ENCODE assay signal across 8 cellular contexts in genomic region chr1:160101037-160101716, GRCh38. TPM values are rescaled to one million over a fixed set of nuclear protein-coding genes. Genes with fewer than 3 reads are reported as not detected.
A peak's percentile ranks its signal among the peaks of the same experiment; 100 is the strongest.
DNase-seq lines count a peak whose midpoint lies in the region; ATAC-seq and TF ChIP-seq lines count a peak whose summit lies in the region.

No MANE protein-coding gene starts in this region.

- no peaks in the 10 kb centered on the region for H3K9me3 Mint-ChIP-seq in immature natural killer cell

- in situ Hi-C loops in brain microvascular endothelial cell (cut with HindIII; ENCODE audit: low pct_ligation_motif_present, low sequenced_read_pairs), result no loop called here

- no peak for ATAC-seq in HG03354 (IDR thresholded peaks at IDR 0.05; ENCODE audit: poor library complexity, severe bottlenecking, unreplicated experiment)

- H3K27ac ChIP-seq in VCaP, result peak overlapping the region; percentile 66
- H3K27ac ChIP-seq in brain microvascular endothelial cell, result no peak overlapping the region

- peaks cover 44 to 46% of the 10 kb centered on the region in 2 donors for H3K4me1 Mint-ChIP-seq in immature natural killer cell

- peak overlapping the region in 5 of 6 donors; percentile 76 to 85 (median 84) for H3K27ac Mint-ChIP-seq in immature natural killer cell

- H3K4me3 Mint-ChIP-seq in immature natural killer cell, result peak overlapping the region in 2 of 5 donors; percentile 5 to 40

- H3K36me3 ChIP-seq in brain microvascular endothelial cell (replicated peaks), result no peaks in the 10 kb centered on the region

- H3K4me3 ChIP-seq in HFF-Myc (replicated peaks; ENCODE audit: low read depth, low read length), result no peak overlapping the region
- H3K4me3 ChIP-seq in brain microvascular endothelial cell (ENCODE audit: low read depth, low read length), result no peak overlapping the region

- TF ChIP-seq CTCF in HFF-Myc (IDR thresholded peaks at IDR 0.05; ENCODE audit: low read depth, low read length, missing control alignments) (peak; percentile 99), VCaP (conservative IDR thresholded peaks at IDR 0.05) (peak; percentile 96), brain microvascular endothelial cell (IDR thresholded peaks at IDR 0.05; ENCODE audit: low read depth, low read length, missing control alignments) (peak; percentile 97)

- H3K36me3 Mint-ChIP-seq in immature natural killer cell, result no peaks in the 10 kb centered on the region

- DNase-seq in COR-L47 (lab: John Stamatoyannopoulos, UW) (peak; percentile 78), HFF-Myc (ENCODE audit: extremely low read depth, low read depth) (peak; percentile 38), NCI-H2227 (lab: John Stamatoyannopoulos, UW; ENCODE audit: unreplicated experiment) (peak; percentile 90), brain microvascular endothelial cell (peak; percentile 54), immature natural killer cell (peak; percentile 54 to 69 (median 59))
- DNase-seq in stimulated activated CD4-positive, alpha-beta T cell treated with anti-CD3 and anti-CD28 coated beads, Interleukin-12 subunit alpha, Interleukin-12 subunit beta, amount 100 ng/mL, for 24 hours (ENCODE audit: low read depth in 2 of 2), result peak; percentile 44 to 63

- H3K27me3 Mint-ChIP-seq in immature natural killer cell (ENCODE audit: low read depth in 3 of 3), result peaks cover 7 to 17% (median 10%) of the 10 kb centered on the region in 3 donors

- H3K27me3 ChIP-seq in brain microvascular endothelial cell (replicated peaks), result peaks cover 3% of the 10 kb centered on the region

RNA-seq across cellular contexts. Expression of gene IGSF8, which starts 2.8 kb away (rescaled TPM):
- polyA plus RNA-seq in immature natural killer cell, result 10 to 100 TPM; 29.1 to 57.4 (median 40.5) TPM

RNA-seq across cellular contexts. Expression of gene ATP1A2, which starts 14.4 kb away (rescaled TPM):
- polyA plus RNA-seq in immature natural killer cell, result not detected

RNA-seq across cellular contexts. Expression of gene KCNJ9, which starts 19.8 kb away (rescaled TPM):
- polyA plus RNA-seq in immature natural killer cell, result not detected

RNA-seq across cellular contexts. Expression of gene KCNJ10, which starts 31.2 kb away (rescaled TPM):
- not detected for polyA plus RNA-seq in immature natural killer cell

RNA-seq across cellular contexts. Expression of gene ATP1A4, which starts 50.2 kb away (rescaled TPM):
- polyA plus RNA-seq in immature natural killer cell, result not detected

Comparison
In these comparisons a context has a peak if more than half of its experiments do, and no peak if none do; other contexts are left out.
1. DNase-seq: peak in every context shown above with its lines; median percentile 90 in NCI-H2227; 78 in COR-L47; 59 in immature natural killer cell; 54 in brain microvascular endothelial cell; 54 in stimulated activated CD4-positive, alpha-beta T cell treated with anti-CD3 and anti-CD28 coated beads, Interleukin-12 subunit alpha, Interleukin-12 subunit beta, amount 100 ng/mL, for 24 hours; 38 in HFF-Myc.